ENCODE assay signal across 19 cellular contexts in genomic region chr1:208218237-208219097, GRCh38. TPM values are rescaled to one million over a fixed set of nuclear protein-coding genes. Genes with fewer than 3 reads are reported as not detected.
A peak's percentile ranks its signal among the peaks of the same experiment; 100 is the strongest.
DNase-seq lines count a peak whose midpoint lies in the region; ATAC-seq, FAIRE-seq and TF ChIP-seq lines count a peak whose summit lies in the region.
"Had no signal": no experiment of that assay in that cellular context is flagged by ENCODE, and none has a peak within 500 bp of the region (broad histone marks: within the 10 kb centered on the region; RNA-seq: fewer than 3 reads in every experiment).

No MANE protein-coding gene starts in this region.

- intact Hi-C loops in left ventricle myocardium superior (cut with micrococcal nuclease): no loop called here
- intact Hi-C loops in ovary (cut with DNase I): loop anchor here in 2 of 4 donors (5.0 kb wide), 1 partner anchor 36 kb away; no protein-coding TSS in a partner anchor
- intact Hi-C loops in activated CD4-positive, alpha-beta T cell treated with anti-CD3 and anti-CD28 coated beads, Interleukin-2, amount 10 ng/mL, durations not matched to agents 24 days and 14 days (cut with micrococcal nuclease): no loop called here

- no peaks in the 10 kb centered on the region for H3K36me3 Mint-ChIP-seq in activated CD4-positive, alpha-beta T cell treated with anti-CD3 and anti-CD28 coated beads, Interleukin-2, amount 10 ng/mL, durations not matched to agents 24 days and 14 days (ENCODE audit: low read depth)

- FAIRE-seq in HTR-8/SVneo (lab: Jason Lieb, UNC): no peak
- FAIRE-seq: astrocyte had no signal

- H3K4me3 Mint-ChIP-seq in activated CD4-positive, alpha-beta T cell treated with anti-CD3 and anti-CD28 coated beads, Interleukin-2, amount 10 ng/mL, durations not matched to agents 24 days and 14 days: no peak overlapping the region
- H3K4me3 Mint-ChIP-seq: GM23338, IgD-negative memory B cell had no signal

- ATAC-seq in left ventricle myocardium superior: peak; percentile 8
- no peak for ATAC-seq in upper lobe of left lung (ENCODE audit: low FRiP score in 2 of 2)
- ATAC-seq: GM23338 had no signal

- in situ Hi-C loops in brain microvascular endothelial cell (cut with HindIII; ENCODE audit: low pct_ligation_motif_present, low sequenced_read_pairs): no loop called here

- H3K4me3 ChIP-seq in brain microvascular endothelial cell (ENCODE audit: low read depth, low read length) (no peak overlapping the region), ovary (no peak overlapping the region), upper lobe of left lung (no peak overlapping the region)
- H3K4me3 ChIP-seq: BLaER1 treated with 17β-estradiol and CSF1 and Interleukin-3, amounts not matched to agents 10 nM and 100 nM; GM23338; SK-N-MC had no signal

- DNase-seq in brain microvascular endothelial cell: no peak
- DNase-seq in left ventricle myocardium superior: no peak
- DNase-seq in ovary: no peak
- DNase-seq in upper lobe of left lung: no peak
- no peak for DNase-seq in HK-2 (ENCODE audit: unreplicated experiment)
- DNase-seq in activated CD4-positive, alpha-beta T cell treated with anti-CD3 and anti-CD28 coated beads, Interleukin-2, amount 10 ng/mL, durations not matched to agents 24 days and 14 days: no peak
- no peak for DNase-seq in HTR-8/SVneo (ENCODE audit: insufficient read length, low spot score)
- DNase-seq: activated effector memory CD4-positive, alpha-beta T cell treated with Interleukin-2 at 50 U/mL for 16 hours; DMS53; effector CD4-positive, alpha-beta T cell; NCI-H1105 treated with DMSO at 0.1 percent for 48 hours; NCI-H2227 treated with DMSO at 0.1 percent for 48 hours; stimulated activated CD4-positive, alpha-beta T cell treated with anti-CD3 and anti-CD28 coated beads, Interleukin-4, amount 100 ng/mL, for 4 hours had no signal

- H3K36me3 ChIP-seq in brain microvascular endothelial cell (replicated peaks): peaks cover 16% of the 10 kb centered on the region
- no peaks in the 10 kb centered on the region for H3K36me3 ChIP-seq in ovary
- peaks cover 7 to 36% (median 24%) of the 10 kb centered on the region in 4 donors for H3K36me3 ChIP-seq in upper lobe of left lung
- H3K36me3 ChIP-seq: BLaER1 treated with 17β-estradiol and CSF1 and Interleukin-3, amounts not matched to agents 10 nM and 100 nM had no signal

- H3K9me3 ChIP-seq in ovary (no peaks in the 10 kb centered on the region), upper lobe of left lung (no peaks in the 10 kb centered on the region)
- H3K9me3 ChIP-seq: BLaER1 treated with 17β-estradiol and CSF1 and Interleukin-3, amounts not matched to agents 10 nM and 100 nM had no signal

- 30 to 43% (median 35%) methylated on average over 12 of the region's 12 CpGs for WGBS in ovary, 3 donors
- 57 to 78% methylated on average over 5 to 12 of the region's 12 CpGs for WGBS in upper lobe of left lung, 2 donors

- no peak overlapping the region for H3K27ac Mint-ChIP-seq in activated CD4-positive, alpha-beta T cell treated with anti-CD3 and anti-CD28 coated beads, Interleukin-2, amount 10 ng/mL, durations not matched to agents 24 days and 14 days
- H3K27ac Mint-ChIP-seq: GM23338, IgD-negative memory B cell had no signal

- peaks cover 35% of the 10 kb centered on the region for H3K4me1 ChIP-seq in ovary (ENCODE audit: insufficient read depth)
- peaks cover 62 to 85% (median 82%) of the 10 kb centered on the region in 4 donors for H3K4me1 ChIP-seq in upper lobe of left lung

- peaks cover 23% of the 10 kb centered on the region for H3K27me3 Mint-ChIP-seq in activated CD4-positive, alpha-beta T cell treated with anti-CD3 and anti-CD28 coated beads, Interleukin-2, amount 10 ng/mL, durations not matched to agents 24 days and 14 days

- H3K27me3 ChIP-seq in brain microvascular endothelial cell (replicated peaks): no peaks in the 10 kb centered on the region
- no peaks in the 10 kb centered on the region for H3K27me3 ChIP-seq in ovary
- no peaks in the 10 kb centered on the region for H3K27me3 ChIP-seq in upper lobe of left lung
- H3K27me3 ChIP-seq: BLaER1 treated with 17β-estradiol and CSF1 and Interleukin-3, amounts not matched to agents 10 nM and 100 nM; foreskin keratinocyte had no signal

- no peak for TF ChIP-seq CTCF in brain microvascular endothelial cell (IDR thresholded peaks at IDR 0.05; ENCODE audit: low read depth, low read length, missing control alignments)
- no peak for TF ChIP-seq CTCF in ovary (IDR thresholded peaks at IDR 0.05)
- no peak for TF ChIP-seq CTCF in upper lobe of left lung (IDR thresholded peaks at IDR 0.05)

- TF ChIP-seq POLR2A in ovary (IDR thresholded peaks at IDR 0.05) (no peak), upper lobe of left lung (IDR thresholded peaks at IDR 0.05) (no peak)

- TF ChIP-seq EP300 in ovary (IDR thresholded peaks at IDR 0.05) (no peak), upper lobe of left lung (IDR thresholded peaks at IDR 0.05) (no peak)

- H3K9me3 Mint-ChIP-seq in activated CD4-positive, alpha-beta T cell treated with anti-CD3 and anti-CD28 coated beads, Interleukin-2, amount 10 ng/mL, durations not matched to agents 24 days and 14 days: no peaks in the 10 kb centered on the region
- H3K9me3 Mint-ChIP-seq: GM23338 had no signal

- H3K27ac ChIP-seq in brain microvascular endothelial cell (peak overlapping the region; percentile 3), ovary (peak overlapping the region; percentile 22 to 66), upper lobe of left lung (peak overlapping the region; percentile 73 to 85 (median 81))
- H3K27ac ChIP-seq: BLaER1 treated with 17β-estradiol and CSF1 and Interleukin-3, amounts not matched to agents 10 nM and 100 nM; SK-N-MC had no signal

- H3K4me1 Mint-ChIP-seq in activated CD4-positive, alpha-beta T cell treated with anti-CD3 and anti-CD28 coated beads, Interleukin-2, amount 10 ng/mL, durations not matched to agents 24 days and 14 days: no peaks in the 10 kb centered on the region
- H3K4me1 Mint-ChIP-seq: IgD-negative memory B cell had no signal

RNA-seq across cellular contexts. Expression of gene PLXNA2, which starts 25.7 kb away (rescaled TPM):
- total RNA-seq in left ventricle myocardium superior (12.1 TPM), ovary (10 to 100 TPM; 15.3 to 71.5 (median 55.5) TPM), upper lobe of left lung (100 to 1,000 TPM in 3 of 6 donors, 10 to 100 TPM in 3; 77.5 to 150 (median 101) TPM)
- polyA plus RNA-seq in ovary: 10 to 100 TPM; 10.7 to 15.2 TPM
- not detected in 2 replicates for total RNA-seq in activated CD4-positive, alpha-beta T cell treated with anti-CD3 and anti-CD28 coated beads, Interleukin-2, amount 10 ng/mL, durations not matched to agents 24 days and 14 days

Comparison
In these comparisons a context has a peak if more than half of its experiments do, and no peak if none do; other contexts are left out.
1. H3K27ac ChIP-seq: peak in every context shown above with its lines; median percentile 81 in upper lobe of left lung; 44 in ovary; 3 in brain microvascular endothelial cell.
2. RNA of gene PLXNA2, which starts 25.7 kb away (total RNA-seq): 77.5 to 150 TPM in upper lobe of left lung, 15.3 to 71.5 TPM in ovary and 12.1 TPM in left ventricle myocardium superior (single experiment); not detected in activated CD4-positive, alpha-beta T cell treated with anti-CD3 and anti-CD28 coated beads, Interleukin-2, amount 10 ng/mL, durations not matched to agents 24 days and 14 days; every median in the first group is over 10 times any median in the second.